In the genomic region with DNA sequence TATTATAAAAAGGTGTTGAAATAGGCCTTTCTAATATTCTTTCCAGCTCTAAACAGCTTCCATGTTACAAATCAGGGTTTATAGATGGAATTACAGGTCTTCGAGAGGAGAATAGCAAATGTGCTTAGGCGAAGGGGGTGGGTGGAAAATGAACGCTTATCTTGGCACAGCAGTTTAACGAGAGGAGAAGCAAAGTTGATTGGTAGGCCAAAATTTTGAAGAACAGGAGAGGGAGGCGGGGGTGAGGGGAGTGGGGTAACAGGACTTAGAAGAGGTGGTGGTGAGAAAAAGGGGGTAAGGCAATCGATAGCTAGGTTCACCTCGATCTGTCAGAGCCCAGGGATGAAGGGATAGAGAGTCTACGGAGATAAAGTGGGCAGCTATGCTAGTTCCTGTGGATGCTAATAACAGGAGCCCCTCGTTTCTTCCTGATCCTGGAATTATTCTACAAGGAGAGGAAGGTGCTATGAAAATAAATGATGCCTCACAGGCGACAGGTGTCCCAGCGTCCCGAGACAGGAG, we compare ENCODE assay signal across 8 cellular contexts. TPM values are rescaled to one million over a fixed set of nuclear protein-coding genes. Genes with fewer than 3 reads are reported as not detected.
A peak's percentile ranks its signal among the peaks of the same experiment; 100 is the strongest.
DNase-seq lines count a peak whose midpoint lies in the region; ATAC-seq, FAIRE-seq and TF ChIP-seq lines count a peak whose summit lies in the region.

No MANE protein-coding gene starts in this region.

- TF ChIP-seq CTCF in mucosa of descending colon (IDR thresholded peaks at IDR 0.05) = no peak
- no peak for TF ChIP-seq CTCF in GM10266 (IDR thresholded peaks at IDR 0.05; ENCODE audit: control insufficient read depth, insufficient read depth, low read depth, missing control alignments)

- no peak for FAIRE-seq in frontal cortex (lab: Jason Lieb, UNC)

- H3K4me1 ChIP-seq in HAP-1 (peaks cover 5% of the 10 kb centered on the region), SJCRH30 (peaks cover 3% of the 10 kb centered on the region; the same call in 1 of the 2 replicates), mucosa of descending colon (ENCODE audit: low read depth) (peaks cover 19% of the 10 kb centered on the region)

- H3K4me3 ChIP-seq in HAP-1 (peak overlapping the region; percentile 61), SJCRH30 (peak overlapping the region; percentile 91), mucosa of descending colon (peak overlapping the region; percentile 45)

- in situ Hi-C loops in HAP-1 (cut with MboI; ENCODE audit: low sequenced_read_pairs) = no loop called here

- H3K27me3 ChIP-seq in HAP-1 (ENCODE audit: low read depth) (no peaks in the 10 kb centered on the region), SJCRH30 (no peaks in the 10 kb centered on the region)

- ATAC-seq in mucosa of descending colon = peak; percentile 5
- no peak for ATAC-seq in GM19397 (IDR thresholded peaks at IDR 0.05; ENCODE audit: unreplicated experiment)

- peak overlapping the region; percentile 68 for H3K27ac ChIP-seq in SJCRH30

- peak; percentile 14 for DNase-seq in CD1c-positive myeloid dendritic cell (ENCODE audit: extremely low spot score)
- DNase-seq in HAP-1 (ENCODE audit: low spot score in 2 of 2) = peak; percentile 7 to 12
- DNase-seq in SJCRH30 = peak in 1 of 2 experiments; percentile 24
- peak; percentile 35 for DNase-seq in dermis blood vessel endothelial cell
- DNase-seq in mucosa of descending colon = peak in 1 of 3 donors; percentile 10
- no peak for DNase-seq in GM10266 (ENCODE audit: extremely low spot score)
- DNase-seq in frontal cortex (ENCODE audit: low spot score in 2 of 2) = no peak

- intact Hi-C loops in mucosa of descending colon (cut with DNase I, micrococcal nuclease) = no loop called here

- H3K9me3 ChIP-seq in HAP-1 = no peaks in the 10 kb centered on the region
- no peaks in the 10 kb centered on the region for H3K9me3 ChIP-seq in SJCRH30 (replicated peaks)
- no peaks in the 10 kb centered on the region for H3K9me3 ChIP-seq in mucosa of descending colon

- H3K36me3 ChIP-seq in HAP-1 (replicated peaks) (peaks cover 20% of the 10 kb centered on the region), SJCRH30 (peaks cover 11% of the 10 kb centered on the region), mucosa of descending colon (ENCODE audit: low read depth) (no peaks in the 10 kb centered on the region)

RNA-seq across cellular contexts. Expression of gene ANKRA2, which starts 0.7 kb away (rescaled TPM):
- total RNA-seq in SJCRH30 (2014; rRNA removed; shearing (Covaris generic)) = 12.2 and 13.2 TPM in 2 replicates
- total RNA-seq in dermis blood vessel endothelial cell (11.4 and 14.8 TPM in 2 replicates), mucosa of descending colon (10 to 100 TPM; 20.8 to 23.8 (median 23.1) TPM), frontal cortex (38.7 TPM)

RNA-seq across cellular contexts. Expression of gene UTP15, which starts 0.8 kb away (rescaled TPM):
- total RNA-seq in SJCRH30 (2014; rRNA removed; shearing (Covaris generic)) = 45.3 and 47.1 TPM in 2 replicates
- total RNA-seq in dermis blood vessel endothelial cell = 20.2 and 28.1 TPM in 2 replicates
- 10 to 100 TPM; 11.9 to 15.0 (median 13.5) TPM for total RNA-seq in mucosa of descending colon
- total RNA-seq in frontal cortex = 31.4 TPM

Comparison
In these comparisons a context has a peak if more than half of its experiments do, and no peak if none do; other contexts are left out.
1. DNase-seq: peak in CD1c-positive myeloid dendritic cell (single experiment), HAP-1 (2 of 2) and dermis blood vessel endothelial cell (single experiment); none in GM10266 (single experiment) and frontal cortex (0 of 2).
2. Peak in every context shown above with its lines, with median percentiles within 50 percentile points of each other: H3K4me3 ChIP-seq.